Comparison of ENCODE assay signal across 4 cellular contexts in the genomic region with DNA sequence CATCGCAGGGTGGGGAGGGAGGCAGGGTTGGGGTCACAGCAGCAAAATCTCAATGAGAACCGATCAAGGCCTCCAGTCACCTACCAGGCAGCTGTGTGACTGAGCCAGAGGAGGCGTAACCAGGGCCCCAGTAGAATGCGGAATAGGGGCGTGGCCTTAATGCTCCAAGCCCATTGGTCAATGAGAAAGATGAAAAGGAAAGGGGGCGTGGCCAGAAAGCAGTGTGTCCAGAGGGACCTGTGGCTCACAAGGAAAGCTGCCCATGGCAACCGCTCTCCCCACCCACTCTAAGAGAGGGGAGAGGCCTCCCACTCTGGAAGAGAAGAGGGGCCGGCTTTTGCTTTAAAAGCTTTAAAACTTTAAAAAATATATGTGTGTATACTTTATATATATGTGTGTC. TPM values are rescaled to one million over a fixed set of nuclear protein-coding genes. Genes with fewer than 3 reads are reported as not detected.
"Had no signal": no experiment of that assay in that cellular context is flagged by ENCODE, and none has a peak within 500 bp of the region (broad histone marks: within the 10 kb centered on the region; RNA-seq: fewer than 3 reads in every experiment).

A gene with protein sequence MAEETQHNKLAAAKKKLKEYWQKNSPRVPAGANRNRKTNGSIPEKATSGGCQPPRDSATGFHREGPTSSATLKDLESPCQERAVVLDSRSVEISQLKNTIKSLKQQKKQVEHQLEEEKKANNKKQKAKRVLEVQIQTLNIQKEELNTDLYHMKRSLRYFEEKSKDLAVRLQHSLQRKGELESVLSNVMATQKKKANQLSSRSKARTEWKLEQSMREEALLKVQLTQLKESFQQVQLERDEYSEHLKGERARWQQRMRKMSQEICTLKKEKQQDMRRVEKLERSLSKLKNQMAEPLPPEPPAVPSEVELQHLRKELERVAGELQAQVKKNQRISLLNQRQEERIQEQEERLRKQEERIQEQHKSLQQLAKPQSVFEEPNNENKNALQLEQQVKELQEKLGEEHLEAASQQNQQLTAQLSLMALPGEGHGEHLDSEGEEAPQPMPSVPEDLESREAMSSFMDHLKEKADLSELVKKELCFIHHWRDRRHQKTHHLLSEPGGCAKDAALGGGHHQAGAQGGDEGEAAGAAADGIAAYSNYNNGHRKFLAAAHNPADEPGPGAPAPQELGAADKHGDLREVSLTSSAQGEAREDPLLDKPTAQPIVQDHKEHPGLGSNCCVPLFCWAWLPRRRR (minus strand): TSS at position 101 of the 400 bp plus-strand sequence. CDS start 98 bp downstream, at position 3.

RNA-seq across cellular contexts. Expression of the gene that starts here (rescaled TPM):
- total RNA-seq: GM23248, GM23338, H4, HFFc6 had no signal
- polyA plus RNA-seq: GM23248 had no signal
